17 cellular contexts compared by ENCODE assay signal in genomic region chr13:41589434-41589833, GRCh38.
DNase-seq lines count a peak whose midpoint lies in the region; ATAC-seq, FAIRE-seq and TF ChIP-seq lines count a peak whose summit lies in the region.
"Had no signal": no experiment of that assay in that cellular context is flagged by ENCODE, and none has a peak within 500 bp of the region (broad histone marks: within the 10 kb centered on the region; RNA-seq: fewer than 3 reads in every experiment).

No MANE protein-coding gene starts in this region.

- H3K27ac ChIP-seq in A549 (peak overlapping the region; percentile 65 to 76), SJSA1 (peak overlapping the region; percentile 61), keratinocyte (ENCODE audit: control insufficient read depth, insufficient read depth, low read length) (peak overlapping the region; percentile 90), heart left ventricle (no peak overlapping the region), ascending aorta (no peak overlapping the region)
- H3K27ac ChIP-seq: SJCRH30, thoracic aorta had no signal

- CTCF ChIA-PET in A549 (lab: Yijun Ruan, JAX), result interaction anchor here (1.1 kb wide), 1 partner anchor 58 kb away, joined by 3 read pairs; no protein-coding TSS in a partner anchor

- H3K36me3 ChIP-seq in SJSA1 (peaks cover 12% of the 10 kb centered on the region), keratinocyte (ENCODE audit: control insufficient read depth in 2 of 2, extremely low read depth in 1 of 2, insufficient read depth in 2 of 2, low read length in 2 of 2) (peaks cover 3 to 17% of the 10 kb centered on the region in 2 experiments), heart left ventricle (peaks cover 0 to 57% (median 14%) of the 10 kb centered on the region in 9 donors), ascending aorta (peaks cover 3 to 11% of the 10 kb centered on the region in 2 donors)
- H3K36me3 ChIP-seq: thoracic aorta had no signal

- peak overlapping the region; percentile 63 for H3K9ac ChIP-seq in keratinocyte (ENCODE audit: control insufficient read depth, extremely low read depth, insufficient read depth, low read length)

- peaks cover 28% of the 10 kb centered on the region for H3K4me1 ChIP-seq in A549
- peaks cover 30% of the 10 kb centered on the region for H3K4me1 ChIP-seq in SJSA1 (replicated peaks)
- peaks cover 32% of the 10 kb centered on the region for H3K4me1 ChIP-seq in keratinocyte (ENCODE audit: control insufficient read depth, extremely low read depth, insufficient read depth, low read length)
- H3K4me1 ChIP-seq in heart left ventricle, result peaks cover 0 to 9% (median 0%) of the 10 kb centered on the region in 12 donors
- peaks cover 0 to 2% of the 10 kb centered on the region in 2 donors for H3K4me1 ChIP-seq in ascending aorta

- no peak for TF ChIP-seq CTCF in A549 (IDR thresholded peaks at IDR 0.05)
- TF ChIP-seq CTCF in keratinocyte (optimal IDR thresholded peaks at IDR 0.05 in 1 of 3, IDR thresholded peaks at IDR 0.05 in 1 of 3, conservative IDR thresholded peaks at IDR 0.05 in 1 of 3; ENCODE audit: extremely low read depth in 1 of 3, insufficient read depth in 2 of 3, low read length in 3 of 3), result no peak
- no peak for TF ChIP-seq CTCF in heart left ventricle (IDR thresholded peaks at IDR 0.05)
- no peak for TF ChIP-seq CTCF in ascending aorta (IDR thresholded peaks at IDR 0.05)

- no peaks in the 10 kb centered on the region for H3K79me2 ChIP-seq in keratinocyte (ENCODE audit: control insufficient read depth, insufficient read depth, low read length)

- no peak for ATAC-seq in A549
- ATAC-seq in heart left ventricle, result no peak
- ATAC-seq: T-helper 17 cell, WTC11 had no signal

- no peak overlapping the region for H2AFZ ChIP-seq in keratinocyte (ENCODE audit: control insufficient read depth, low read length)

- no peak for FAIRE-seq in A549 (lab: Jason Lieb, UNC)
- peak; percentile 67 for FAIRE-seq in keratinocyte (lab: Jason Lieb, UNC)

- intact Hi-C loops in heart left ventricle (cut with DNase I) (no loop called here), ascending aorta (cut with DNase I) (no loop called here)

- DNase-seq in A549 (ENCODE audit: low read depth in 1 of 2, low spot score in 1 of 2) (no peak), COLO668 (lab: John Stamatoyannopoulos, UW; ENCODE audit: unreplicated experiment) (peak; percentile 37), SJSA1 (ENCODE audit: low read depth in 1 of 2, low spot score in 2 of 2) (no peak), keratinocyte (ENCODE audit: low read depth, low spot score) (no peak), MV-4-11 (lab: John Stamatoyannopoulos, UW) (no peak), heart left ventricle (no peak), NCI-H2107 (lab: John Stamatoyannopoulos, UW) (no peak), ascending aorta (ENCODE audit: low spot score in 2 of 2) (no peak)
- DNase-seq: activated CD4-positive, alpha-beta memory T cell treated with anti-CD3 and anti-CD28 coated beads, Interleukin-2, amount 10 ng/mL, durations not matched to agents 7 days and 5 days; Caco-2; caudate nucleus; glutamatergic neuron; NCI-H2171 treated with DMSO at 0.1 percent for 48 hours; SJCRH30; T-helper 17 cell had no signal

- H3K27me3 ChIP-seq in SJSA1 (replicated peaks) (no peaks in the 10 kb centered on the region), keratinocyte (ENCODE audit: control insufficient read depth, extremely low read depth, insufficient read depth, low read length) (no peaks in the 10 kb centered on the region), heart left ventricle (no peaks in the 10 kb centered on the region), ascending aorta (no peaks in the 10 kb centered on the region)
- H3K27me3 ChIP-seq: SJCRH30 had no signal

- no peak for TF ChIP-seq POLR2A in A549 (IDR thresholded peaks at IDR 0.05; ENCODE audit: low read length)
- TF ChIP-seq POLR2A in heart left ventricle (IDR thresholded peaks at IDR 0.05), result no peak

- H3K9me1 ChIP-seq in keratinocyte (ENCODE audit: control insufficient read depth, extremely low read depth, insufficient read depth, low read length), result no peaks in the 10 kb centered on the region

- 97% methylated on average over 2 of the region's 3 CpGs for whole genome bisulfite sequencing in A549 (ENCODE audit: missing lambda C conversion rate)
- WGBS in heart left ventricle, 4 donors, result 79 to 94% (median 87%) methylated on average over 3 of the region's 3 CpGs

- no peak for TF ChIP-seq RAD21 in A549 (conservative IDR thresholded peaks at IDR 0.05 in 1 of 2, IDR thresholded peaks at IDR 0.05 in 1 of 2)

- peak overlapping the region; percentile 66 for H3K4me2 ChIP-seq in A549
- H3K4me2 ChIP-seq in keratinocyte (ENCODE audit: control insufficient read depth, extremely low read depth, insufficient read depth, low read depth, low read length), result peak overlapping the region; percentile 36

- dilution Hi-C loops in keratinocyte (cut with MboI; ENCODE audit: extremely low pct_ligation_motif_present, low sequenced_read_pairs), result no loop called here

- no peak for TF ChIP-seq EP300 in A549 (IDR thresholded peaks at IDR 0.05)

- H4K20me1 ChIP-seq in keratinocyte (ENCODE audit: control insufficient read depth, extremely low read depth, insufficient read depth, low read length), result no peaks in the 10 kb centered on the region

- H3K4me3 ChIP-seq in A549 (no peak overlapping the region), SJSA1 (no peak overlapping the region), keratinocyte (ENCODE audit: control insufficient read depth in 2 of 3, extremely low read depth in 1 of 3, insufficient read depth in 2 of 3, low read depth in 1 of 3, low read length in 3 of 3) (no peak overlapping the region), heart left ventricle (no peak overlapping the region), ascending aorta (no peak overlapping the region)
- H3K4me3 ChIP-seq: SJCRH30, thoracic aorta had no signal

- POLR2A ChIA-PET in A549 (lab: Yijun Ruan, JAX), result no interaction called here

- no peaks in the 10 kb centered on the region for H3K9me3 ChIP-seq in A549
- H3K9me3 ChIP-seq in SJSA1 (replicated peaks), result no peaks in the 10 kb centered on the region
- no peaks in the 10 kb centered on the region for H3K9me3 ChIP-seq in keratinocyte (ENCODE audit: control insufficient read depth, low read depth, low read length)
- no peaks in the 10 kb centered on the region for H3K9me3 ChIP-seq in heart left ventricle
- H3K9me3 ChIP-seq in ascending aorta, result no peaks in the 10 kb centered on the region
- H3K9me3 ChIP-seq: Caco-2, SJCRH30, thoracic aorta had no signal

TF ChIP-seq in A549, 52 proteins besides CTCF, POLR2A, EP300 and RAD21:
- TF ChIP-seq FOSL2 (IDR thresholded peaks at IDR 0.05) (no peak), FOSL2 (CRISPR knock-in tag; IDR thresholded peaks at IDR 0.05) (no peak), RARB (CRISPR knock-in tag; IDR thresholded peaks at IDR 0.05) (no peak), SREBF2 (IDR thresholded peaks at IDR 0.05) (no peak), MAX (IDR thresholded peaks at IDR 0.05) (no peak), KDM1A (IDR thresholded peaks at IDR 0.05; ENCODE audit: low read depth) (no peak), JUNB (IDR thresholded peaks at IDR 0.05) (no peak), KDM5A (IDR thresholded peaks at IDR 0.05) (no peak), EHF (CRISPR knock-in tag; IDR thresholded peaks at IDR 0.05) (no peak), NR3C1 (IDR thresholded peaks at IDR 0.05) (no peak), HOXA7 (CRISPR knock-in tag; IDR thresholded peaks at IDR 0.05) (no peak), CHD4 (IDR thresholded peaks at IDR 0.05; ENCODE audit: borderline replicate concordance) (no peak), NPAS2 (CRISPR knock-in tag; IDR thresholded peaks at IDR 0.05; ENCODE audit: borderline replicate concordance) (no peak), NFE2L2 (conservative IDR thresholded peaks at IDR 0.05; ENCODE audit: low read length) (no peak), CEBPB (IDR thresholded peaks at IDR 0.05) (no peak), CBX2 (IDR thresholded peaks at IDR 0.05; ENCODE audit: borderline replicate concordance, low read depth) (no peak), E2F6 (IDR thresholded peaks at IDR 0.05; ENCODE audit: borderline replicate concordance, low read depth) (no peak)

Comparison
In these comparisons a context has a peak if more than half of its experiments do, and no peak if none do; other contexts are left out.
1. H3K27ac ChIP-seq: peak in A549 (2 of 2), SJSA1 (single experiment) and keratinocyte (single experiment); none in heart left ventricle (0 of 12) and ascending aorta (0 of 2).